Comparison of ENCODE assay signal across 7 cellular contexts in the genomic region with DNA sequence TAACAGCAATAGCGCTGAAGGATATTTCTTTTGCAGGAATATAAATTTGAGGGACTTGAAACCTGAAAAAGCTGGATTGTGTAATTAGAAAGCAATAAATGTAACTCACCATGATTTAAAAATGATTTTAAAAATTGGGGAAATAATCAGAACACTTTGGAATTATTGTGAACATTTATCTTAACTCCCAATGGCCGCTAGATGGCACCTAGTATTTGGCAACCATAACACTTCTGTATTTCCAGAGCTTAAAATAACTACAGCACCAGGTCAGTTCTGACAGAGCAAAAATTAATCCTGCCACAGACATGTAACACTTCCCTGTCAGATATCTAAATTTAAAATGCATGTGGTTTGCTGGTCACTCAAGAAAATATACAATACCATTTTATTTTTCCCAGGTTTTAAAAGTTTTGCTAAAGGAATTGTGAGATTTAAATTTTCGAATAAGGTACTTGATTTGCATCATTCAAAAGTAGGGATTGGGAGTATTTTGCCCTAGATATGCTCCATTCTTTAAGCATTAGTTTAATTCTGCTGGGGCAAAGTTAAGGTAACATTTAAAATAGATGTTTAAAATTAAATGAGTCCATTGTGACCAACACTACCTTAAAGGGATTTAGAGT.
DNase-seq lines count a peak whose midpoint lies in the region; FAIRE-seq and TF ChIP-seq lines count a peak whose summit lies in the region.

No MANE protein-coding gene starts in this region.

- TF ChIP-seq CTCF in Loucy (conservative IDR thresholded peaks at IDR 0.05; ENCODE audit: low read length), result peak; percentile 79
- TF ChIP-seq CTCF in fibroblast of pulmonary artery (IDR thresholded peaks at IDR 0.05; ENCODE audit: low read length, missing control alignments), result peak; percentile 75

- H3K9ac ChIP-seq in Loucy (ENCODE audit: low read depth, low read length, poor library complexity, severe bottlenecking), result no peak overlapping the region

- no peak for TF ChIP-seq POLR2A in GM12891 (IDR thresholded peaks at IDR 0.05; ENCODE audit: low read depth, low read length)

- in situ Hi-C loops in HAP-1 (cut with MboI; ENCODE audit: low sequenced_read_pairs), result no loop called here

- no peak overlapping the region for H2AFZ ChIP-seq in Loucy (ENCODE audit: low read length)

- no peaks in the 10 kb centered on the region for H3K27me3 ChIP-seq in HAP-1 (ENCODE audit: low read depth)
- no peaks in the 10 kb centered on the region for H3K27me3 ChIP-seq in Loucy (ENCODE audit: insufficient read depth, low read length, poor library complexity, severe bottlenecking)

- H3K79me2 ChIP-seq in Loucy (ENCODE audit: insufficient read depth, low read length), result no peaks in the 10 kb centered on the region

- H3K36me3 ChIP-seq in HAP-1 (replicated peaks) (no peaks in the 10 kb centered on the region), Loucy (ENCODE audit: insufficient read depth, low read length) (no peaks in the 10 kb centered on the region)

- FAIRE-seq in GM12891 (lab: Jason Lieb, UNC), result peak; percentile 38

- H3K9me3 ChIP-seq in HAP-1 (no peaks in the 10 kb centered on the region), Loucy (ENCODE audit: insufficient read depth, low read depth, low read length) (no peaks in the 10 kb centered on the region)

- H3K9me2 ChIP-seq in Loucy (replicated peaks; ENCODE audit: low read depth, low read length), result no peaks in the 10 kb centered on the region

- H3K4me3 ChIP-seq in HAP-1 (no peak overlapping the region), Loucy (ENCODE audit: low read length, poor library complexity, severe bottlenecking) (no peak overlapping the region), fibroblast of pulmonary artery (replicated peaks; ENCODE audit: low read depth, low read length) (no peak overlapping the region)

- no peaks in the 10 kb centered on the region for H4K20me1 ChIP-seq in Loucy (ENCODE audit: insufficient read depth, low read length, poor library complexity, severe bottlenecking)

- peak; percentile 1 for DNase-seq in GM12891 (ENCODE audit: insufficient read length, low spot score)
- DNase-seq in HAP-1 (ENCODE audit: low spot score in 2 of 2), result peak; percentile 17 to 28
- peak; percentile 24 for DNase-seq in SHP77 treated with DMSO at 0.1 percent for 48 hours (lab: John Stamatoyannopoulos, UW)
- peak; percentile 66 for DNase-seq in fibroblast of pulmonary artery (ENCODE audit: low read depth)
- DNase-seq in retina, result peak; percentile 13
- no peak for DNase-seq in stimulated activated CD4-positive, alpha-beta T cell treated with anti-CD3 and anti-CD28 coated beads, Interleukin-12 subunit alpha, Interleukin-12 subunit beta, amount 100 ng/mL, for 4 hours

- H3K4me1 ChIP-seq in HAP-1, result no peaks in the 10 kb centered on the region
- H3K4me1 ChIP-seq in Loucy (ENCODE audit: insufficient read depth, low read length, poor library complexity, severe bottlenecking), result no peaks in the 10 kb centered on the region

- no peak overlapping the region for H3K4me2 ChIP-seq in Loucy (ENCODE audit: low read depth, low read length, poor library complexity, severe bottlenecking)

- H3F3A ChIP-seq in Loucy (ENCODE audit: low read depth), result no peaks in the 10 kb centered on the region

TF ChIP-seq in GM12891, 5 proteins besides CTCF, POLR2A, EP300 and RAD21:
- TF ChIP-seq POLR2AphosphoS5 (IDR thresholded peaks at IDR 0.05; ENCODE audit: low read depth, low read length) (no peak), SPI1 (IDR thresholded peaks at IDR 0.05; ENCODE audit: low read depth, low read length) (peak; percentile 18; the same call in 1 of the 2 replicates)
